ENCODE assay signal across 9 cellular contexts in genomic region chr7:109226699-109227098, GRCh38.
"Had no signal": no experiment of that assay in that cellular context is flagged by ENCODE, and none has a peak within 500 bp of the region (broad histone marks: within the 10 kb centered on the region; RNA-seq: fewer than 3 reads in every experiment).

No MANE protein-coding gene starts in this region.

- H3K36me3 ChIP-seq: HAP-1 had no signal

- H3K27me3 Mint-ChIP-seq: IgD-negative memory B cell had no signal

- DNase-seq: H7, HFFc6, Kasumi-1, KG1 had no signal

- H3K4me2 ChIP-seq: GM23338 had no signal

- H3K4me1 ChIP-seq: HAP-1 had no signal

- H3K4me3 ChIP-seq: GM23338, HAP-1 had no signal

- ATAC-seq: GM23338, HCT116 had no signal

- H3K4me1 Mint-ChIP-seq: IgD-negative memory B cell had no signal

- H3K27ac Mint-ChIP-seq: GM23338, HFFc6, IgD-negative memory B cell had no signal

- H3K4me3 Mint-ChIP-seq: GM23338, HFFc6, IgD-negative memory B cell had no signal

- H3K9me3 ChIP-seq: HAP-1 had no signal

- H2AFZ ChIP-seq: GM23338 had no signal

- H3K36me3 Mint-ChIP-seq: IgD-negative memory B cell had no signal

- H3K27ac ChIP-seq: HL-60 had no signal
